Comparison of ENCODE assay signal across 21 cellular contexts in the genomic region with DNA sequence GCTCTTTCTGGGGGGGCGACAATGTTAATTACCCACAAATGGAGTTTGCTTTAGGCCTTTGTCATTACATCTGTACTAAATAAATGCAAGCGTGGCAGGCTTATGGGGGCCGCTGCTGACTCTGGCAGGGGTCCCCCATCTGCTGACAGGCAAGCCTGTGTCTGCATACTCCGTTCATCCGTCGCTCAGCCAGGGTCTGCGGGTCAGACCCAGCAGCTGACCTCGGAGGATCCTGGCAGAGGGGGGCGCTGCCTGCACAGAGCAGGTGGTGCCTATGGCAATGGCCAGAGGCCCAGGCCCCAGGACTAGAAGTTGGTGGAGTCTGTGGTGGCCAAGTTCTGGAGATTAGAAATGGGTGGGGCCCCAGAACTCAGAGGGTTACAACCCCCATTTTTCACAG. TPM values are rescaled to one million over a fixed set of nuclear protein-coding genes. Genes with fewer than 3 reads are reported as not detected.
"Had no signal": no experiment of that assay in that cellular context is flagged by ENCODE, and none has a peak within 500 bp of the region (broad histone marks: within the 10 kb centered on the region; RNA-seq: fewer than 3 reads in every experiment).

No MANE protein-coding gene starts in this region.

- H3K27ac ChIP-seq: heart left ventricle, neutrophil, psoas muscle, right lobe of liver, thoracic aorta, transverse colon had no signal

- H3K9me3 ChIP-seq: heart left ventricle, mucosa of descending colon, neutrophil, psoas muscle, right lobe of liver, thoracic aorta, transverse colon had no signal

- H3K4me1 ChIP-seq: psoas muscle had no signal

- H3K4me3 ChIP-seq: heart left ventricle, mucosa of descending colon, psoas muscle, right lobe of liver, thoracic aorta, transverse colon had no signal

- FAIRE-seq: colon, frontal cortex, islet of Langerhans had no signal

- H3K36me3 ChIP-seq: heart left ventricle, neutrophil, right lobe of liver, thoracic aorta, transverse colon had no signal

- DNase-seq: dermis blood vessel endothelial cell; heart left ventricle; hippocampal formation; kidney glomerular epithelial cell; mammary epithelial cell; mucosa of descending colon; naive thymus-derived CD8-positive, alpha-beta T cell; psoas muscle; retina; right lobe of liver; stimulated activated CD4-positive, alpha-beta T cell treated with anti-CD3 and anti-CD28 coated beads, Interleukin-15, amount 100 ng/mL, for 24 hours; stimulated activated CD4-positive, alpha-beta T cell treated with anti-CD3 and anti-CD28 coated beads, Interleukin-1b, Interleukin-23, amount 100 ng/mL, for 48 hours; stimulated activated CD4-positive, alpha-beta T cell treated with anti-CD3 and anti-CD28 coated beads, Interleukin-4, amount 100 ng/mL, for 4 hours; stimulated activated naive B cell treated with anti-CD40 and anti-IgM and Interleukin-4, amounts not matched to agents 10 μg/mL and 1 μg/mL and 100 μg/mL, for 72 hours; stimulated activated naive CD8-positive, alpha-beta T cell treated with anti-CD3 and anti-CD28 coated beads, Interleukin-15, amount 100 ng/mL, for 72 hours; transverse colon had no signal

- H3K27me3 ChIP-seq: heart left ventricle, neutrophil, right lobe of liver, transverse colon had no signal

RNA-seq across cellular contexts. Expression of a gene that starts 31.2 kb away (rescaled TPM):
- total RNA-seq: naive thymus-derived CD8-positive, alpha-beta T cell had no signal
